ENCODE assay signal across 23 cellular contexts in the genomic region with DNA sequence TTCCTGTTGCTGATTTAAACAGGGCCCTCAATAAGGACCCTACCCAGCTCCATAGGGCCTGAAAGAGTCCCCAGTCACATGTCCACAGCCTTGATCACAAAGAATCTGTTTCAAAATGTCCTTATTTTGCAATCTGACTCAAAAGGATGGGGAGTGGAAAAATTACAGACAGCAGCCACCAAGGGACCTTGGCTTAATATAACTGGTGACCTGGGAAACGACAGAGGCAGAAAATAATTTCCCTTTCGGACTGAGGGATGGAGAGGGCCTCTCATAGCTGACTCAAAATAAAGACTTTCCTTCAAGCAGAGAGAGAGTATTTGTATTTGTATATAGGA.
A peak's percentile ranks its signal among the peaks of the same experiment; 100 is the strongest.
DNase-seq lines count a peak whose midpoint lies in the region; ATAC-seq, FAIRE-seq and TF ChIP-seq lines count a peak whose summit lies in the region.
"Had no signal": no experiment of that assay in that cellular context is flagged by ENCODE, and none has a peak within 500 bp of the region (broad histone marks: within the 10 kb centered on the region; RNA-seq: fewer than 3 reads in every experiment).

No MANE protein-coding gene starts in this region.

- H3K9me3 Mint-ChIP-seq in activated naive CD4-positive, alpha-beta T cell treated with anti-CD3 and anti-CD28 coated beads, Interleukin-2, amount 50 U/mL, for 72 hours: no peaks in the 10 kb centered on the region
- H3K9me3 Mint-ChIP-seq: activated CD8-positive, alpha-beta T cell treated with anti-CD3 and anti-CD28 coated beads for 36 hours; activated naive CD8-positive, alpha-beta T cell treated with anti-CD3 and anti-CD28 coated beads, Interleukin-2, amount 10 ng/mL, durations not matched to agents 7 days and 5 days; CD14-positive monocyte had no signal

- H3K4me2 ChIP-seq in H1 (ENCODE audit: insufficient read depth in 1 of 2, low read depth in 2 of 2, low read length in 2 of 2): no peak overlapping the region
- no peak overlapping the region for H3K4me2 ChIP-seq in neuronal stem cell (ENCODE audit: insufficient read depth, low read length, poor library complexity, severe bottlenecking)
- H3K4me2 ChIP-seq: neural progenitor cell had no signal

- H2BK12ac ChIP-seq in H1 (ENCODE audit: low read depth, low read length): 0 out of 2 replicates have a peak overlapping the region, but pooled peaks have one; percentile 40
- no peak overlapping the region for H2BK12ac ChIP-seq in neuronal stem cell (ENCODE audit: low read length)

- no peak for TF ChIP-seq RAD21 in H1 (IDR thresholded peaks at IDR 0.05 in 1 of 2, conservative IDR thresholded peaks at IDR 0.05 in 1 of 2; ENCODE audit: low read depth in 2 of 2, low read length in 2 of 2)

- 91% methylated on average over 2 of the region's 2 CpGs; no CpG with 5 or more reads in 1 of the 2 experiments for WGBS in H1 (ENCODE audit: extremely low coverage in 1 of 2, insufficient coverage in 1 of 2, insufficient read length in 1 of 2, insufficient replicate concordance in 2 of 2, low coverage in 1 of 2, low lambda C conversion rate in 2 of 2, missing lambda C conversion rate in 1 of 2), 2 experiments
- no CpG with 5 or more reads among the region's 2 CpGs for WGBS in neuronal stem cell (ENCODE audit: extremely low coverage in 2 of 2, insufficient read length in 2 of 2, insufficient replicate concordance in 1 of 2), 2 donors

- TF ChIP-seq POLR2A in H1 (IDR thresholded peaks at IDR 0.05; ENCODE audit: control extremely low read depth in 1 of 2, low read depth in 2 of 2, low read length in 2 of 2): no peak

- H3K4ac ChIP-seq in H1 (replicated peaks; ENCODE audit: insufficient read length, low read depth, low read length) (no peak overlapping the region), neuronal stem cell (ENCODE audit: low read length) (no peak overlapping the region)

- no peak overlapping the region for H2AFZ ChIP-seq in H1 (ENCODE audit: low read length)
- H2AFZ ChIP-seq in neuronal stem cell (ENCODE audit: low read length): peak overlapping the region; percentile 64
- H2AFZ ChIP-seq: neural progenitor cell had no signal

- H3K27ac ChIP-seq in H1 (ENCODE audit: low read depth, low read length): no peak overlapping the region
- no peak overlapping the region for H3K27ac ChIP-seq in neuronal stem cell (replicated peaks; ENCODE audit: low read length)
- peak overlapping the region; percentile 74 to 80 for H3K27ac ChIP-seq in tibial artery
- H3K27ac ChIP-seq: neural progenitor cell, right lobe of liver had no signal

- CTCF ChIA-PET in H1 (lab: Charles Lee; ENCODE audit: partially characterized antibody): interaction anchor here (1.0 to 9.8 kb wide), 4 partner anchors 10 to 292 kb away, joined by 3 to 58 read pairs (median 16); no protein-coding TSS in a partner anchor

- H4K91ac ChIP-seq in H1 (replicated peaks; ENCODE audit: insufficient read length, low read length) (no peak overlapping the region), neuronal stem cell (ENCODE audit: low read depth, low read length, poor library complexity) (no peak overlapping the region)

- no peaks in the 10 kb centered on the region for H4K20me1 ChIP-seq in H1 (replicated peaks in 1 of 2; ENCODE audit: control insufficient read depth in 1 of 2, insufficient read depth in 2 of 2, low read length in 2 of 2)

- H3K79me1 ChIP-seq in H1 (ENCODE audit: low read depth, low read length): no peaks in the 10 kb centered on the region
- H3K79me1 ChIP-seq in neuronal stem cell (ENCODE audit: low read depth, low read length): no peaks in the 10 kb centered on the region

- H3K9me3 ChIP-seq in H1 (ENCODE audit: insufficient read depth in 2 of 2, low read depth in 1 of 2, low read length in 1 of 2) (no peaks in the 10 kb centered on the region), neuronal stem cell (replicated peaks in 1 of 2; ENCODE audit: control insufficient read depth in 2 of 2, insufficient read depth in 1 of 2, low read depth in 1 of 2, low read length in 2 of 2) (peaks cover 0 to 5% of the 10 kb centered on the region in 2 donors), tibial artery (no peaks in the 10 kb centered on the region)
- H3K9me3 ChIP-seq: MG63, right lobe of liver had no signal

- H3K36me3 Mint-ChIP-seq in activated naive CD4-positive, alpha-beta T cell treated with anti-CD3 and anti-CD28 coated beads, Interleukin-2, amount 50 U/mL, for 72 hours: no peaks in the 10 kb centered on the region
- H3K36me3 Mint-ChIP-seq: activated naive CD8-positive, alpha-beta T cell treated with anti-CD3 and anti-CD28 coated beads, Interleukin-2, amount 10 ng/mL, durations not matched to agents 7 days and 5 days; CD14-positive monocyte; neural progenitor cell had no signal

- H3K79me2 ChIP-seq in H1 (ENCODE audit: control insufficient read depth in 1 of 2, insufficient read depth in 2 of 2, low read length in 2 of 2): no peaks in the 10 kb centered on the region

- no peak for ATAC-seq in HG02884 (IDR thresholded peaks at IDR 0.05; ENCODE audit: unreplicated experiment)
- ATAC-seq in activated naive CD4-positive, alpha-beta T cell treated with anti-CD3 and anti-CD28 coated beads, Interleukin-2, amount 50 U/mL, for 72 hours: no peak
- ATAC-seq: activated CD8-positive, alpha-beta T cell treated with anti-CD3 and anti-CD28 coated beads for 36 hours; right lobe of liver had no signal

- H2BK15ac ChIP-seq in H1 (ENCODE audit: low read length) (no peak overlapping the region), neuronal stem cell (ENCODE audit: low read length) (no peak overlapping the region)

- TF ChIP-seq CTCF in H1 (IDR thresholded peaks at IDR 0.05; ENCODE audit: control extremely low read depth in 1 of 3, insufficient read depth in 1 of 3, low read depth in 1 of 3, low read length in 3 of 3): no peak
- TF ChIP-seq CTCF in tibial artery (IDR thresholded peaks at IDR 0.05): no peak

- peaks cover 0 to under 1% (median 0%) of the 10 kb centered on the region in 4 experiments; a peak in 4 of 7 replicates for H3K4me1 ChIP-seq in H1 (replicated peaks in 1 of 4; ENCODE audit: control insufficient read depth in 3 of 4, insufficient read depth in 4 of 4, low read length in 3 of 4)
- H3K4me1 ChIP-seq in neuronal stem cell (ENCODE audit: control insufficient read depth in 2 of 2, insufficient read depth in 1 of 2, low read depth in 1 of 2, low read length in 2 of 2): peaks cover 3 to 12% of the 10 kb centered on the region in 2 donors
- peaks cover 0 to 37% (median 21%) of the 10 kb centered on the region in 4 donors for H3K4me1 ChIP-seq in tibial artery
- H3K4me1 ChIP-seq: neural progenitor cell had no signal

- H2BK120ac ChIP-seq in H1 (replicated peaks; ENCODE audit: low read depth, low read length) (no peak overlapping the region), neuronal stem cell (ENCODE audit: low read depth, low read length) (no peak overlapping the region)

- no peak overlapping the region for H3K27ac Mint-ChIP-seq in activated naive CD4-positive, alpha-beta T cell treated with anti-CD3 and anti-CD28 coated beads, Interleukin-2, amount 50 U/mL, for 72 hours
- H3K27ac Mint-ChIP-seq: activated CD8-positive, alpha-beta T cell treated with anti-CD3 and anti-CD28 coated beads for 36 hours; activated naive CD8-positive, alpha-beta T cell treated with anti-CD3 and anti-CD28 coated beads, Interleukin-2, amount 10 ng/mL, durations not matched to agents 7 days and 5 days had no signal

- H3K36me3 ChIP-seq in H1 (ENCODE audit: control insufficient read depth in 2 of 4, insufficient read depth in 4 of 4, low read length in 3 of 4): no peaks in the 10 kb centered on the region
- H3K36me3 ChIP-seq in neuronal stem cell (replicated peaks in 1 of 2; ENCODE audit: control insufficient read depth in 2 of 2, insufficient read depth in 2 of 2, low read length in 2 of 2): no peaks in the 10 kb centered on the region
- no peaks in the 10 kb centered on the region for H3K36me3 ChIP-seq in tibial artery
- H3K36me3 ChIP-seq: MG63, neural progenitor cell, right lobe of liver had no signal

- DNase-seq in SIG-M5 treated with dmso at 0.1 percent for 504 hours (lab: John Stamatoyannopoulos, UW; ENCODE audit: unreplicated experiment): peak; percentile 22
- no peak for DNase-seq in SIG-M5 (lab: John Stamatoyannopoulos, UW)
- no peak for DNase-seq in H1 (ENCODE audit: low read depth in 1 of 2, low spot score in 2 of 2)
- DNase-seq in neuronal stem cell (ENCODE audit: low spot score): no peak
- no peak for DNase-seq in tibial artery
- no peak for DNase-seq in NCI-H2227 (lab: John Stamatoyannopoulos, UW; ENCODE audit: unreplicated experiment)
- DNase-seq in activated naive CD4-positive, alpha-beta T cell treated with anti-CD3 and anti-CD28 coated beads, Interleukin-2, amount 50 U/mL, for 72 hours (ENCODE audit: low spot score in 2 of 2): no peak
- DNase-seq: 8988T; activated CD8-positive, alpha-beta T cell treated with anti-CD3 and anti-CD28 coated beads for 36 hours; activated naive CD8-positive, alpha-beta T cell treated with anti-CD3 and anti-CD28 coated beads, Interleukin-2, amount 10 ng/mL, durations not matched to agents 7 days and 5 days; activated T-cell treated with anti-CD3 and anti-CD28 coated beads, Interleukin-2, amount 50 U/mL, for 48 hours; cerebellar nuclear complex; glutamatergic neuron; H7; NCI-H2029; NCI-H526; right lobe of liver; stimulated activated CD4-positive, alpha-beta T cell treated with anti-CD3 and anti-CD28 coated beads, Interleukin-4, amount 100 ng/mL, for 4 hours; SW 1271 had no signal

- POLR2A ChIA-PET in H1 (lab: Charles Lee; ENCODE audit: partially characterized antibody): interaction anchor here (1.5 kb wide), 1 partner anchor 21 kb away, joined by 3 read pairs; no protein-coding TSS in a partner anchor

- H4K8ac ChIP-seq in H1 (ENCODE audit: extremely low read depth, insufficient read depth, low read length): no peak overlapping the region
- H4K8ac ChIP-seq in neuronal stem cell (ENCODE audit: low read depth, low read length): no peak overlapping the region

- TF ChIP-seq EP300 in H1 (IDR thresholded peaks at IDR 0.05; ENCODE audit: borderline replicate concordance in 1 of 2, low read depth in 2 of 2, low read length in 2 of 2): no peak

- no peak overlapping the region for H3K14ac ChIP-seq in H1 (ENCODE audit: insufficient read length)
- no peak overlapping the region for H3K14ac ChIP-seq in neuronal stem cell (ENCODE audit: low read length)

- H3K9ac ChIP-seq in H1 (replicated peaks in 1 of 4; ENCODE audit: extremely low read depth in 1 of 4, low read depth in 3 of 4, low read length in 3 of 4): no peak overlapping the region
- no peak overlapping the region for H3K9ac ChIP-seq in neuronal stem cell (ENCODE audit: low read depth, low read length, poor library complexity)
- H3K9ac ChIP-seq: neural progenitor cell had no signal

- peak overlapping the region; percentile 49; the same call in 1 of the 2 replicates for H2BK5ac ChIP-seq in H1 (ENCODE audit: low read depth, low read length)
- H2BK5ac ChIP-seq in neuronal stem cell (ENCODE audit: low read length): no peak overlapping the region

- no peak overlapping the region for H3K23ac ChIP-seq in H1 (ENCODE audit: insufficient read length)
- H3K23ac ChIP-seq in neuronal stem cell (ENCODE audit: low read depth, low read length, poor library complexity): no peak overlapping the region

- intact Hi-C loops in tibial artery (cut with DNase I; ENCODE audit: low total_unique reads): loop anchor here (5.0 kb wide), 1 partner anchor 92 kb away; no protein-coding TSS in a partner anchor

- H3K4me3 ChIP-seq in H1 (ENCODE audit: extremely low read depth in 1 of 4, insufficient read depth in 2 of 4, low read depth in 3 of 4, low read length in 4 of 4) (no peak overlapping the region), neuronal stem cell (ENCODE audit: low read length in 2 of 2) (no peak overlapping the region), tibial artery (no peak overlapping the region)
- H3K4me3 ChIP-seq: MG63, neural progenitor cell, right lobe of liver had no signal

- H2AK5ac ChIP-seq in H1 (ENCODE audit: low read depth, low read length): no peak overlapping the region
- peak overlapping the region; percentile 40 for H2AK5ac ChIP-seq in neuronal stem cell (ENCODE audit: low read depth, low read length)

- H4K5ac ChIP-seq in H1 (ENCODE audit: insufficient read length, low read depth, low read length): no peak overlapping the region

- H3K27me3 ChIP-seq in H1 (replicated peaks in 1 of 4; ENCODE audit: control insufficient read depth in 3 of 4, extremely low read depth in 1 of 4, insufficient read depth in 3 of 4, low read length in 3 of 4) (no peaks in the 10 kb centered on the region; a peak in 1 of 7 replicates), neuronal stem cell (ENCODE audit: control insufficient read depth in 3 of 3, insufficient read depth in 3 of 3, low read depth in 1 of 3, low read length in 3 of 3) (no peaks in the 10 kb centered on the region), tibial artery (no peaks in the 10 kb centered on the region)
- H3K27me3 ChIP-seq: MG63, right lobe of liver had no signal

- H2BK20ac ChIP-seq in H1 (ENCODE audit: low read length): 0 out of 2 replicates have a peak overlapping the region, but pooled peaks have one; percentile 86

- no peak overlapping the region for H3K56ac ChIP-seq in H1 (replicated peaks; ENCODE audit: insufficient read length, low read depth, low read length)

- FAIRE-seq in H1 (lab: Jason Lieb, UNC): no peak

- no peak overlapping the region for H3K18ac ChIP-seq in H1 (ENCODE audit: extremely low read depth, low read length)
- H3K18ac ChIP-seq in neuronal stem cell (ENCODE audit: low read length): peak overlapping the region; percentile 3

- no peaks in the 10 kb centered on the region for H3K23me2 ChIP-seq in H1 (ENCODE audit: low read depth, low read length)

Comparison
In these comparisons a context has a peak if more than half of its experiments do, and no peak if none do; other contexts are left out.
1. H3K27ac ChIP-seq: peak in tibial artery (2 of 2); none in H1 (single experiment) and neuronal stem cell (single experiment).